In genomic region chr1:173459885-173460284, GRCh38 we compare ENCODE assay signal across 19 cellular contexts. TPM values are rescaled to one million over a fixed set of nuclear protein-coding genes. Genes with fewer than 3 reads are reported as not detected.
A peak's percentile ranks its signal among the peaks of the same experiment; 100 is the strongest.
DNase-seq lines count a peak whose midpoint lies in the region; ATAC-seq, FAIRE-seq and TF ChIP-seq lines count a peak whose summit lies in the region.
"Had no signal": no experiment of that assay in that cellular context is flagged by ENCODE, and none has a peak within 500 bp of the region (broad histone marks: within the 10 kb centered on the region; RNA-seq: fewer than 3 reads in every experiment).

No MANE protein-coding gene starts in this region.

- H3K4me3 Mint-ChIP-seq in nephron: peak overlapping the region in 2 of 3 experiments; percentile 70 to 86
- H3K4me3 Mint-ChIP-seq: CD14-positive monocyte, GM23338 had no signal

- no TSS peak for BruUV-seq in HepG2 (replicated peaks; lab: Mats Ljungman, UMichigan)

- CTCF ChIA-PET in HepG2 (lab: Yijun Ruan, JAX; ENCODE audit: low intra/inter-chr PET ratio, low total read pairs): no interaction called here

- H3K9me3 Mint-ChIP-seq in nephron: peaks cover 28% of the 10 kb centered on the region
- H3K9me3 Mint-ChIP-seq: GM23338 had no signal

- intact Hi-C loops in HepG2 (cut with micrococcal nuclease; ENCODE audit: unreplicated experiment): no loop called here

- peaks cover 43% of the 10 kb centered on the region for H3K36me3 Mint-ChIP-seq in nephron (ENCODE audit: low read depth)

- no peak overlapping the region for H2AFZ ChIP-seq in HepG2 (ENCODE audit: low read length)
- H2AFZ ChIP-seq in osteoblast (ENCODE audit: low read length): no peak overlapping the region
- H2AFZ ChIP-seq: GM23338 had no signal

- TF ChIP-seq POLR2A in NB4 (IDR thresholded peaks at IDR 0.05; ENCODE audit: extremely low read depth, insufficient read length) (no peak), HepG2 (IDR thresholded peaks at IDR 0.05; ENCODE audit: insufficient read depth in 1 of 2, low read depth in 2 of 2, low read length in 2 of 2) (no peak)

- H4K20me1 ChIP-seq in BLaER1 treated with 17β-estradiol and CSF1 and Interleukin-3, amounts not matched to agents 10 nM and 100 nM: no peaks in the 10 kb centered on the region
- H4K20me1 ChIP-seq in HepG2 (ENCODE audit: insufficient read depth, low read length) (no peaks in the 10 kb centered on the region), osteoblast (ENCODE audit: insufficient read depth, low read length) (no peaks in the 10 kb centered on the region)

- TF ChIP-seq RAD21 in HepG2 (CRISPR knock-in tag; IDR thresholded peaks at IDR 0.05): no peak

- TF ChIP-seq EP300 in HepG2 (IDR thresholded peaks at IDR 0.05; ENCODE audit: low read depth in 2 of 2, low read length in 2 of 2) (no peak), HepG2 (CRISPR knock-in tag; IDR thresholded peaks at IDR 0.05; ENCODE audit: borderline replicate concordance) (no peak)

- 84% methylated on average over 3 of the region's 4 CpGs for WGBS in HepG2 (ENCODE audit: low lambda C conversion rate)

- no peak overlapping the region for H3K9ac ChIP-seq in BLaER1 treated with 17β-estradiol and CSF1 and Interleukin-3, amounts not matched to agents 10 nM and 100 nM
- H3K9ac ChIP-seq in HepG2 (ENCODE audit: insufficient read depth, low read depth, low read length): no peak overlapping the region

- POLR2A ChIA-PET in HepG2 (lab: Yijun Ruan, JAX): no interaction called here

- peaks cover 14% of the 10 kb centered on the region for H3K4me1 Mint-ChIP-seq in nephron

- no peak for TF ChIP-seq CTCF in NB4 (IDR thresholded peaks at IDR 0.05; ENCODE audit: low read depth, low read length)
- TF ChIP-seq CTCF in bronchial epithelial cell (IDR thresholded peaks at IDR 0.05; ENCODE audit: insufficient read depth, low read length, severe bottlenecking): no peak
- TF ChIP-seq CTCF in nephron (IDR thresholded peaks at IDR 0.05; ENCODE audit: unreplicated experiment in 3 of 3): no peak
- no peak for TF ChIP-seq CTCF in HepG2 (CRISPR knock-in tag; IDR thresholded peaks at IDR 0.05)
- TF ChIP-seq CTCF in osteoblast (IDR thresholded peaks at IDR 0.05; ENCODE audit: extremely low read depth, low read depth, low read length): no peak

- peaks cover 0 to 8% (median 6%) of the 10 kb centered on the region in 10 experiments; a peak in 11 of 20 replicates for H3K4me1 ChIP-seq in BLaER1 treated with 17β-estradiol and CSF1 and Interleukin-3, amounts not matched to agents 10 nM and 100 nM
- H3K4me1 ChIP-seq in HepG2 (ENCODE audit: insufficient read depth, low read length) (no peaks in the 10 kb centered on the region), osteoblast (ENCODE audit: insufficient read depth, low read length) (no peaks in the 10 kb centered on the region)
- H3K4me1 ChIP-seq: A549 had no signal

- in situ Hi-C loops in HepG2 (cut with HindIII; ENCODE audit: extremely low pct_ligation_motif_present, low pct_unique_long_range_greater_than_20kb): no loop called here

- H3K4me3 ChIP-seq in BLaER1 treated with 17β-estradiol and CSF1 and Interleukin-3, amounts not matched to agents 10 nM and 100 nM: no peak overlapping the region
- no peak overlapping the region for H3K4me3 ChIP-seq in NB4 (ENCODE audit: low read depth, low read length)
- no peak overlapping the region for H3K4me3 ChIP-seq in bronchial epithelial cell (ENCODE audit: low read depth, low read length)
- no peak overlapping the region for H3K4me3 ChIP-seq in HepG2 (replicated peaks in 1 of 3; ENCODE audit: insufficient read depth in 1 of 3, low read depth in 2 of 3, low read length in 3 of 3)
- H3K4me3 ChIP-seq in osteoblast (ENCODE audit: insufficient read depth, low read length): no peak overlapping the region
- H3K4me3 ChIP-seq: A549, GM23338, K562 had no signal

- peak; percentile 55 for FAIRE-seq in bronchial epithelial cell (lab: Jason Lieb, UNC)
- FAIRE-seq in HepG2 (lab: Jason Lieb, UNC): no peak
- FAIRE-seq: A549, GM12891, GM19239, K562 had no signal

- DNase-seq in NB4 (ENCODE audit: low read depth) (peak; percentile 4), bronchial epithelial cell (ENCODE audit: low read depth) (no peak), HepG2 (ENCODE audit: low spot score) (no peak), osteoblast (ENCODE audit: insufficient read length, low spot score, missing footprints) (no peak), SKM-1 treated with dmso at 0.1 percent for 144 hours (lab: John Stamatoyannopoulos, UW; ENCODE audit: unreplicated experiment) (no peak)
- DNase-seq: CD4-positive, alpha-beta memory T cell; DMS79 treated with DMSO at 0.1 percent for 48 hours; EL; H7 had no signal

- H3K79me2 ChIP-seq in HepG2 (ENCODE audit: insufficient read depth, low read length): peaks cover 6% of the 10 kb centered on the region
- peaks cover 5% of the 10 kb centered on the region for H3K79me2 ChIP-seq in osteoblast (ENCODE audit: insufficient read depth, low read length)

- peaks cover 27 to 50% (median 33%) of the 10 kb centered on the region in 11 experiments for H3K36me3 ChIP-seq in BLaER1 treated with 17β-estradiol and CSF1 and Interleukin-3, amounts not matched to agents 10 nM and 100 nM
- H3K36me3 ChIP-seq in bronchial epithelial cell (ENCODE audit: control insufficient read depth, insufficient read depth, low read length): peaks cover 5% of the 10 kb centered on the region
- H3K36me3 ChIP-seq in HepG2 (replicated peaks in 1 of 2; ENCODE audit: control insufficient read depth in 1 of 2, insufficient read depth in 2 of 2, low read length in 2 of 2): peaks cover 17 to 25% of the 10 kb centered on the region in 2 experiments; a peak in 4 of 5 replicates
- H3K36me3 ChIP-seq in osteoblast (ENCODE audit: insufficient read depth, low read length): peaks cover 12% of the 10 kb centered on the region

- H3K27ac ChIP-seq in BLaER1 treated with 17β-estradiol and CSF1 and Interleukin-3, amounts not matched to agents 10 nM and 100 nM: no peak overlapping the region
- H3K27ac ChIP-seq in HepG2 (ENCODE audit: extremely low read length, insufficient read depth, low read length): no peak overlapping the region
- H3K27ac ChIP-seq in osteoblast (ENCODE audit: low read depth, low read length): no peak overlapping the region
- H3K27ac ChIP-seq: 22Rv1, A549 had no signal

- peaks cover 16 to 44% (median 31%) of the 10 kb centered on the region in 11 experiments; a peak in 21 of 22 replicates for H3K9me3 ChIP-seq in BLaER1 treated with 17β-estradiol and CSF1 and Interleukin-3, amounts not matched to agents 10 nM and 100 nM (replicated peaks in 1 of 11)
- H3K9me3 ChIP-seq in HepG2 (ENCODE audit: low read length): no peaks in the 10 kb centered on the region
- H3K9me3 ChIP-seq in osteoblast (ENCODE audit: low read depth, low read length): no peaks in the 10 kb centered on the region

- no peaks in the 10 kb centered on the region for H3K27me3 ChIP-seq in BLaER1 treated with 17β-estradiol and CSF1 and Interleukin-3, amounts not matched to agents 10 nM and 100 nM
- H3K27me3 ChIP-seq in bronchial epithelial cell (ENCODE audit: control insufficient read depth, insufficient read depth, low read length): no peaks in the 10 kb centered on the region
- no peaks in the 10 kb centered on the region for H3K27me3 ChIP-seq in HepG2 (ENCODE audit: control insufficient read depth in 1 of 2, insufficient read depth in 2 of 2, low read length in 2 of 2)
- no peaks in the 10 kb centered on the region for H3K27me3 ChIP-seq in osteoblast (ENCODE audit: insufficient read depth, low read length)

- no peaks in the 10 kb centered on the region for H3K27me3 Mint-ChIP-seq in nephron (ENCODE audit: low read depth)
- H3K27me3 Mint-ChIP-seq: CD4-positive, alpha-beta memory T cell had no signal

- no peak for ATAC-seq in HepG2
- ATAC-seq: A549, GM23338, HCT116, K562 had no signal

- H3K27ac Mint-ChIP-seq in nephron: no peak overlapping the region
- H3K27ac Mint-ChIP-seq: GM23338 had no signal

- H3K4me2 ChIP-seq in BLaER1 treated with 17β-estradiol and CSF1 and Interleukin-3, amounts not matched to agents 10 nM and 100 nM: peak overlapping the region in 6 of 11 experiments; percentile 3 to 47 (median 15); a peak in 4 of 22 replicates
- H3K4me2 ChIP-seq in HepG2 (ENCODE audit: low read depth, low read length) (no peak overlapping the region), osteoblast (ENCODE audit: insufficient read depth, low read length) (no peak overlapping the region)
- H3K4me2 ChIP-seq: A549, GM23338 had no signal

TF ChIP-seq in HepG2, 621 proteins besides CTCF, POLR2A, EP300 and RAD21 (continues in another document):
- TF ChIP-seq ZNF614 (CRISPR knock-in tag; IDR thresholded peaks at IDR 0.05; ENCODE audit: borderline replicate concordance) (no peak), NFRKB (IDR thresholded peaks at IDR 0.05) (no peak), RAD51 (IDR thresholded peaks at IDR 0.05; ENCODE audit: borderline replicate concordance) (no peak)

RNA-seq across cellular contexts. Expression of gene PRDX6, which starts 17.2 kb away (rescaled TPM):
- total RNA-seq in bronchial epithelial cell (159 and 185 TPM in 2 replicates), HepG2 (2016; rRNA removed; fragmentation: Illumina TruSeq; extraction: Trizol) (309 and 409 TPM in 2 replicates), osteoblast (140 and 142 TPM in 2 replicates)
- 101 and 108 TPM in 2 replicates for total RNA-seq in HepG2 (2016; cell fraction: cytosol; rRNA removed; fragmentation: Illumina TruSeq; extraction: Trizol; ENCODE audit: low read depth)
- total RNA-seq in HepG2 (2016; cell fraction: insoluble cytoplasmic fraction; rRNA removed; fragmentation: Illumina TruSeq; extraction: Trizol): 290 and 420 TPM in 2 replicates
- total RNA-seq in HepG2 (2016; cell fraction: membrane; rRNA removed; fragmentation: Illumina TruSeq; extraction: Trizol): 163 and 164 TPM in 2 replicates
- total RNA-seq in HepG2 (2016; cell fraction: nucleus; rRNA removed; fragmentation: Illumina TruSeq; extraction: Trizol): 158 and 162 TPM in 2 replicates
- polyA plus RNA-seq in HepG2 (2011; rRNA removed): 182 and 224 TPM in 2 replicates
- 148 and 182 TPM in 2 replicates for polyA plus RNA-seq in HepG2 (2011; cell fraction: cytosol; rRNA removed)
- polyA plus RNA-seq in HepG2 (2011; cell fraction: nucleus; rRNA removed): 77.5 and 98.5 TPM in 2 replicates
- polyA plus RNA-seq in HepG2 (2012): 214 and 298 TPM in 2 replicates
- polyA plus RNA-seq in HepG2 (2016; cell fraction: cytosol; fragmentation: Illumina TruSeq; extraction: Trizol; ENCODE audit: low read depth): 220 and 232 TPM in 2 replicates
- polyA plus RNA-seq in HepG2 (2016; cell fraction: insoluble cytoplasmic fraction; fragmentation: Illumina TruSeq; extraction: Trizol; ENCODE audit: low read depth): 592 and 617 TPM in 2 replicates
- polyA plus RNA-seq in HepG2 (2016; cell fraction: membrane; fragmentation: Illumina TruSeq; extraction: Trizol; ENCODE audit: low read depth): 227 and 237 TPM in 2 replicates
- 302 and 311 TPM in 2 replicates for polyA plus RNA-seq in HepG2 (2016; cell fraction: nucleus; fragmentation: Illumina TruSeq; extraction: Trizol; ENCODE audit: insufficient read depth, low read depth)
- 405 and 1,001 TPM in 2 replicates for polyA minus RNA-seq in HepG2 (2011; rRNA and poly(A)+ RNA removed; ENCODE audit: low replicate concordance)
- 141 and 192 TPM in 2 replicates for polyA minus RNA-seq in HepG2 (2011; cell fraction: cytosol; rRNA and poly(A)+ RNA removed)
- 97.6 and 120 TPM in 2 replicates for polyA minus RNA-seq in HepG2 (2011; cell fraction: nucleus; rRNA and poly(A)+ RNA removed)

Comparison
In these comparisons a context has a peak if more than half of its experiments do, and no peak if none do; other contexts are left out.
1. H3K4me2 ChIP-seq: peak in BLaER1 treated with 17β-estradiol and CSF1 and Interleukin-3, amounts not matched to agents 10 nM and 100 nM (6 of 11); none in HepG2 (single experiment) and osteoblast (single experiment).